Comparison of ENCODE assay signal across 8 cellular contexts in genomic region chr13:40994581-40995230, GRCh38. TPM values are rescaled to one million over a fixed set of nuclear protein-coding genes. Genes with fewer than 3 reads are reported as not detected.
DNase-seq lines count a peak whose midpoint lies in the region; ATAC-seq and TF ChIP-seq lines count a peak whose summit lies in the region.

No MANE protein-coding gene starts in this region.

- H3K4me3 ChIP-seq in MM.1S (ENCODE audit: low read length): 0 out of 2 replicates have a peak overlapping the region, but pooled peaks have one; percentile 39
- H3K4me3 ChIP-seq in liver (ENCODE audit: low read depth in 1 of 3, low read length in 3 of 3): no peak overlapping the region
- no peak overlapping the region for H3K4me3 ChIP-seq in adrenal gland

- H4K20me1 ChIP-seq in MM.1S (ENCODE audit: insufficient read depth, low read length): no peaks in the 10 kb centered on the region

- POLR2A ChIA-PET in GM10248 (lab: Yijun Ruan, JAX): interaction anchor here (0.9 kb wide), 1 partner anchor 17 kb away, joined by 11 read pairs; no protein-coding TSS in a partner anchor

- no peaks in the 10 kb centered on the region for H3K9me3 ChIP-seq in MM.1S (replicated peaks; ENCODE audit: insufficient read depth, low read length)
- no peaks in the 10 kb centered on the region for H3K9me3 ChIP-seq in liver (ENCODE audit: control insufficient read depth in 4 of 4, low read length in 3 of 4)
- H3K9me3 ChIP-seq in adrenal gland (replicated peaks in 1 of 3): no peaks in the 10 kb centered on the region

- peak overlapping the region; percentile 62; the same call in 1 of the 2 replicates for H3K27ac ChIP-seq in MM.1S (ENCODE audit: low read length)
- peak overlapping the region; percentile 31 to 63 for H3K27ac ChIP-seq in liver (ENCODE audit: low read depth in 1 of 2, low read length in 2 of 2)
- no peak overlapping the region for H3K27ac ChIP-seq in adrenal gland

- peak overlapping the region; percentile 86 for H3K4me2 ChIP-seq in MM.1S (ENCODE audit: low read depth, low read length)

- intact Hi-C loops in adrenal gland (cut with DNase I): no loop called here

- H3K9ac ChIP-seq in MM.1S (ENCODE audit: low read length): peak overlapping the region; percentile 3; the same call in 1 of the 2 replicates
- H3K9ac ChIP-seq in liver (ENCODE audit: low read depth in 1 of 2, low read length in 2 of 2): no peak overlapping the region

- no peaks in the 10 kb centered on the region for H3K9me2 ChIP-seq in MM.1S (replicated peaks; ENCODE audit: insufficient read depth, low read length)

- H3K4me1 ChIP-seq in MM.1S (ENCODE audit: low read length) (peaks cover 31% of the 10 kb centered on the region), liver (ENCODE audit: control insufficient read depth in 4 of 4, insufficient read depth in 4 of 4, low read length in 3 of 4) (peaks cover 7 to 17% (median 12%) of the 10 kb centered on the region in 4 donors), adrenal gland (replicated peaks in 1 of 2) (peaks cover 0 to 18% of the 10 kb centered on the region in 2 donors)

- in situ Hi-C loops in ACHN (cut with HindIII; ENCODE audit: low pct_ligation_motif_present, low pct_unique_long_range_greater_than_20kb, low sequenced_read_pairs): no loop called here

- no peaks in the 10 kb centered on the region for H3K27me3 ChIP-seq in MM.1S (replicated peaks; ENCODE audit: insufficient read depth, low read length)
- no peaks in the 10 kb centered on the region for H3K27me3 ChIP-seq in liver (ENCODE audit: control insufficient read depth in 4 of 4, insufficient read depth in 4 of 4, low read length in 3 of 4)
- no peaks in the 10 kb centered on the region for H3K27me3 ChIP-seq in adrenal gland

- CTCF ChIA-PET in GM10248 (lab: Yijun Ruan, JAX): interaction anchor here (0.9 to 1.8 kb wide), 5 partner anchors 8 to 60 kb away, joined by 3 to 5 read pairs (median 3); no protein-coding TSS in a partner anchor

- no peak overlapping the region for H2AFZ ChIP-seq in MM.1S (ENCODE audit: low read length)

- H3K79me2 ChIP-seq in MM.1S (ENCODE audit: low read length): peaks cover 98% of the 10 kb centered on the region

- no peak for TF ChIP-seq CTCF in GM10248 (IDR thresholded peaks at IDR 0.05; ENCODE audit: control extremely low read depth, extremely low read depth, low read depth, missing control alignments)
- no peak for TF ChIP-seq CTCF in MM.1S (IDR thresholded peaks at IDR 0.05; ENCODE audit: low read length)
- TF ChIP-seq CTCF in liver (IDR thresholded peaks at IDR 0.05; ENCODE audit: low read depth, low read length, missing input control): no peak
- TF ChIP-seq CTCF in adrenal gland (IDR thresholded peaks at IDR 0.05): no peak

- DNase-seq in GM10248 (ENCODE audit: extremely low spot score) (peak; percentile 46), MM.1S (peak; percentile 50), HCEC 1CT (no peak), ACHN (no peak), adrenal gland (no peak), NCI-H446 treated with DMSO at 0.1 percent for 48 hours (lab: John Stamatoyannopoulos, UW) (no peak)

- H3K36me3 ChIP-seq in MM.1S (replicated peaks; ENCODE audit: insufficient read depth, low read length) (no peaks in the 10 kb centered on the region), liver (ENCODE audit: control insufficient read depth in 4 of 4, insufficient read depth in 3 of 4, low read depth in 1 of 4, low read length in 3 of 4) (peaks cover 0 to 3% (median 0%) of the 10 kb centered on the region in 4 donors), adrenal gland (replicated peaks in 1 of 2) (no peaks in the 10 kb centered on the region)

- TF ChIP-seq POLR2A in adrenal gland (IDR thresholded peaks at IDR 0.05): no peak

- H3F3A ChIP-seq in MM.1S (ENCODE audit: insufficient read depth, low read length): peaks cover 32% of the 10 kb centered on the region

- ATAC-seq in GM21529 (IDR thresholded peaks at IDR 0.05; ENCODE audit: unreplicated experiment): peak; percentile 82

- no peak for TF ChIP-seq RAD21 in liver (IDR thresholded peaks at IDR 0.05)

- 67% methylated on average over 6 of the region's 6 CpGs for WGBS in liver
- WGBS in adrenal gland, 4 donors: 67 to 80% (median 74%) methylated on average over 6 of the region's 6 CpGs

TF ChIP-seq in liver, 16 proteins besides CTCF, POLR2A, EP300 and RAD21:
- TF ChIP-seq GABPA (IDR thresholded peaks at IDR 0.05 in 1 of 2, conservative IDR thresholded peaks at IDR 0.05 in 1 of 2) (no peak), JUND (IDR thresholded peaks at IDR 0.05) (no peak), HNF4A (conservative IDR thresholded peaks at IDR 0.05) (no peak), SP1 (IDR thresholded peaks at IDR 0.05) (no peak), NR2F2 (IDR thresholded peaks at IDR 0.05) (no peak)
- TF ChIP-seq, protein P1, sequence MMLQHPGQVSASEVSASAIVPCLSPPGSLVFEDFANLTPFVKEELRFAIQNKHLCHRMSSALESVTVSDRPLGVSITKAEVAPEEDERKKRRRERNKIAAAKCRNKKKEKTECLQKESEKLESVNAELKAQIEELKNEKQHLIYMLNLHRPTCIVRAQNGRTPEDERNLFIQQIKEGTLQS (IDR thresholded peaks at IDR 0.05): no peak
TF ChIP-seq in liver: peak in this region for 0.

RNA-seq across cellular contexts. Expression of gene ELF1, which starts 24.4 kb away (rescaled TPM):
- total RNA-seq in liver: 10 to 100 TPM; 36.3 to 57.2 TPM
- 10 to 100 TPM; 15.3 to 16.6 TPM for polyA plus RNA-seq in liver
- 10 to 100 TPM; 27.6 to 64.3 (median 54.1) TPM for total RNA-seq in adrenal gland
- 10 to 100 TPM in 2 of 3 donors, 1 to 10 TPM in 1; 6.3 to 36.1 (median 10.4) TPM for polyA plus RNA-seq in adrenal gland

Comparison
In these comparisons a context has a peak if more than half of its experiments do, and no peak if none do; other contexts are left out.
1. DNase-seq: peak in GM10248 (single experiment) and MM.1S (single experiment); none in HCEC 1CT (single experiment), ACHN (single experiment), adrenal gland (0 of 7) and NCI-H446 treated with DMSO at 0.1 percent for 48 hours (single experiment).
2. H3K27ac ChIP-seq: peak in MM.1S (single experiment) and liver (2 of 2); none in adrenal gland (0 of 5).